20 cellular contexts compared by ENCODE assay signal in the genomic region with DNA sequence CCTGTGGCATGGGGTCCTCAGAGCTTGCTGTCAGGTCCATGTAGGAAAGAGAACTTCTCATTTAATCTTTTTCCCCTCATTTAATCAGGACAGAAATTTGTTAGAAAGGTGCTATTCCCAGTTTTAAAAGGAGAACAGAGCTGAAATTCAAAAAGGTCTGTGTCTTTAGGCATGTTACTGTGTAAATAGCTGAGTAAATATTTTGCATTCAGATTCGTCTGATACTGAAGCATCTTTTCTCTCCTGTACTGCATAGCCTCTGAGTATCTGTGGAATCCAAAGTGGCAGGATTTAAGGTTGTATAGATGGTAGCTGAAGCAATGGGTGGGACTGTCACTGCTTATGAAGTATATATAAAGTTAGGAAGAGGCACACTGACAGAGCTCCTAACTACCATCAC. TPM values are rescaled to one million over a fixed set of nuclear protein-coding genes. Genes with fewer than 3 reads are reported as not detected.
DNase-seq lines count a peak whose midpoint lies in the region; ATAC-seq and TF ChIP-seq lines count a peak whose summit lies in the region.
"Had no signal": no experiment of that assay in that cellular context is flagged by ENCODE, and none has a peak within 500 bp of the region (broad histone marks: within the 10 kb centered on the region; RNA-seq: fewer than 3 reads in every experiment).

No MANE protein-coding gene starts in this region.

- H3K27me3 Mint-ChIP-seq in GM23338 (ENCODE audit: insufficient read depth, low read depth, poor library complexity) = peaks cover 2% of the 10 kb centered on the region
- H3K27me3 Mint-ChIP-seq: B cell; CD4-positive, CD25-positive, alpha-beta regulatory T cell had no signal

- H2AFZ ChIP-seq in GM23338 (no peak overlapping the region), Loucy (ENCODE audit: low read length) (no peak overlapping the region)

- H3K9me3 ChIP-seq in Loucy (ENCODE audit: insufficient read depth, low read depth, low read length) = no peaks in the 10 kb centered on the region
- H3K9me3 ChIP-seq in right lobe of liver = no peaks in the 10 kb centered on the region
- H3K9me3 ChIP-seq in A673 (ENCODE audit: low read depth, low read length, poor library complexity, severe bottlenecking) = no peaks in the 10 kb centered on the region
- H3K9me3 ChIP-seq: Caco-2, HAP-1 had no signal

- no peak overlapping the region for H3K27ac Mint-ChIP-seq in GM23338
- H3K27ac Mint-ChIP-seq: B cell; CD4-positive, CD25-positive, alpha-beta regulatory T cell; CD8-positive, alpha-beta T cell; HFFc6 had no signal

- H3K36me3 ChIP-seq in GM23338 (ENCODE audit: insufficient read depth) = no peaks in the 10 kb centered on the region
- no peaks in the 10 kb centered on the region for H3K36me3 ChIP-seq in Loucy (ENCODE audit: insufficient read depth, low read length)
- H3K36me3 ChIP-seq in right lobe of liver = no peaks in the 10 kb centered on the region
- no peaks in the 10 kb centered on the region for H3K36me3 ChIP-seq in A673 (ENCODE audit: insufficient read depth, low read length, poor library complexity, severe bottlenecking)
- H3K36me3 ChIP-seq: HAP-1 had no signal

- TF ChIP-seq POLR2A in right lobe of liver (IDR thresholded peaks at IDR 0.05) = no peak

- H3K4me3 ChIP-seq in GM23338 (no peak overlapping the region), Loucy (ENCODE audit: low read length, poor library complexity, severe bottlenecking) (peak overlapping the region; percentile 5), right lobe of liver (no peak overlapping the region), A673 (ENCODE audit: low read depth, low read length, poor library complexity, severe bottlenecking) (no peak overlapping the region)
- H3K4me3 ChIP-seq: BLaER1, GM12878, HAP-1 had no signal

- TF ChIP-seq CTCF in GM23338 (conservative IDR thresholded peaks at IDR 0.05; ENCODE audit: low read depth in 2 of 2) = no peak
- no peak for TF ChIP-seq CTCF in Loucy (conservative IDR thresholded peaks at IDR 0.05; ENCODE audit: low read length)
- TF ChIP-seq CTCF in right lobe of liver (IDR thresholded peaks at IDR 0.05) = no peak
- no peak for TF ChIP-seq CTCF in A673 (conservative IDR thresholded peaks at IDR 0.05; ENCODE audit: low read depth, low read length)

- H3K4me2 ChIP-seq in GM23338 (peak overlapping the region; percentile 22; the same call in 1 of the 2 replicates), Loucy (ENCODE audit: low read depth, low read length, poor library complexity, severe bottlenecking) (peak overlapping the region; percentile 38)
- H3K4me2 ChIP-seq: BLaER1 had no signal

- H3K27ac ChIP-seq in GM23338 (ENCODE audit: low read depth) (no peak overlapping the region; the same call in 1 of the 2 replicates), right lobe of liver (no peak overlapping the region), A673 (ENCODE audit: low read depth, low read length, poor library complexity, severe bottlenecking) (no peak overlapping the region)
- H3K27ac ChIP-seq: BLaER1, C4-2B had no signal

- H3K9me2 ChIP-seq in GM23338 (ENCODE audit: insufficient read depth) (no peaks in the 10 kb centered on the region), Loucy (replicated peaks; ENCODE audit: low read depth, low read length) (no peaks in the 10 kb centered on the region)

- H3K36me3 Mint-ChIP-seq in GM23338 (ENCODE audit: low read depth) = no peaks in the 10 kb centered on the region

- H3F3A ChIP-seq in GM23338 (replicated peaks; ENCODE audit: low read depth) (no peaks in the 10 kb centered on the region), Loucy (ENCODE audit: low read depth) (no peaks in the 10 kb centered on the region)

- H3K27me3 ChIP-seq in GM23338 (ENCODE audit: insufficient read depth) (no peaks in the 10 kb centered on the region), Loucy (ENCODE audit: insufficient read depth, low read length, poor library complexity, severe bottlenecking) (no peaks in the 10 kb centered on the region), right lobe of liver (no peaks in the 10 kb centered on the region), A673 (replicated peaks; ENCODE audit: insufficient read depth, low read depth, low read length, poor library complexity) (no peaks in the 10 kb centered on the region)
- H3K27me3 ChIP-seq: BLaER1 had no signal

- H3K4me1 Mint-ChIP-seq in GM23338 = peaks cover 42% of the 10 kb centered on the region

- WGBS in right lobe of liver (ENCODE audit: insufficient coverage, low coverage, low lambda C conversion rate, missing lambda C conversion rate) = 22% methylated on average over 1 of the region's 1 CpG

- H3K79me2 ChIP-seq in GM23338 (replicated peaks; ENCODE audit: insufficient read depth) = peaks cover 100% of the 10 kb centered on the region
- peaks cover 91% of the 10 kb centered on the region for H3K79me2 ChIP-seq in Loucy (ENCODE audit: insufficient read depth, low read length)

- no peak overlapping the region for H3K9ac ChIP-seq in Loucy (ENCODE audit: low read depth, low read length, poor library complexity, severe bottlenecking)
- H3K9ac ChIP-seq: BLaER1 had no signal

- POLR2A ChIA-PET in A673 (lab: Charles Lee; ENCODE audit: low non-redundant PET) = no interaction called here

- intact Hi-C loops in right lobe of liver (cut with DNase I) (no loop called here), A673 (cut with micrococcal nuclease; ENCODE audit: unreplicated experiment) (no loop called here)

- DNase-seq in GM23338 (ENCODE audit: low spot score) (no peak), left lobe of liver (ENCODE audit: low spot score) (no peak), right lobe of liver (no peak), A673 (ENCODE audit: low spot score) (no peak), DMS 273 treated with DMSO at 0.1 percent for 48 hours (lab: John Stamatoyannopoulos, UW) (no peak)
- DNase-seq: Caco-2; CD4-positive, CD25-positive, alpha-beta regulatory T cell; CD8-positive, alpha-beta T cell; DMS79; EL; GDM1; GOT3; HFFc6 had no signal

- no TSS peak for BruUV-seq in A673 (replicated peaks; lab: Mats Ljungman, UMichigan)

- ATAC-seq in GM23338 (no peak), left lobe of liver (peak; percentile 71), right lobe of liver (peak; percentile 73 to 83 (median 78)), GM18870 (IDR thresholded peaks at IDR 0.05; ENCODE audit: unreplicated experiment) (no peak)
- ATAC-seq: CD8-positive, alpha-beta T cell; GM12878 had no signal

- CTCF ChIA-PET in A673 (lab: Charles Lee) = no interaction called here

- no peak overlapping the region for H3K4me3 Mint-ChIP-seq in GM23338
- H3K4me3 Mint-ChIP-seq: B cell; CD4-positive, CD25-positive, alpha-beta regulatory T cell; CD8-positive, alpha-beta T cell; HFFc6 had no signal

- H3K9me3 Mint-ChIP-seq in GM23338 = no peaks in the 10 kb centered on the region
- H3K9me3 Mint-ChIP-seq: CD4-positive, CD25-positive, alpha-beta regulatory T cell; CD8-positive, alpha-beta T cell; HFFc6 had no signal

- H4K20me1 ChIP-seq in GM23338 (replicated peaks; ENCODE audit: insufficient read depth) (peaks cover 38% of the 10 kb centered on the region), Loucy (ENCODE audit: insufficient read depth, low read length, poor library complexity, severe bottlenecking) (peaks cover 50% of the 10 kb centered on the region)

- H3K4me1 ChIP-seq in GM23338 (ENCODE audit: insufficient read depth) (peaks cover 56% of the 10 kb centered on the region), Loucy (ENCODE audit: insufficient read depth, low read length, poor library complexity, severe bottlenecking) (peaks cover 54% of the 10 kb centered on the region), right lobe of liver (peaks cover 0 to 26% (median 0%) of the 10 kb centered on the region in 4 donors), A673 (ENCODE audit: insufficient read depth, low read length, poor library complexity, severe bottlenecking) (peaks cover 5% of the 10 kb centered on the region)
- H3K4me1 ChIP-seq: HAP-1 had no signal

TF ChIP-seq in GM23338, 12 proteins besides CTCF, POLR2A, EP300 and RAD21:
- TF ChIP-seq EZH2phosphoT487 (IDR thresholded peaks at IDR 0.05; ENCODE audit: unreplicated experiment) (no peak), ZNF331 (CRISPR knock-in tag; IDR thresholded peaks at IDR 0.05; ENCODE audit: low read depth) (no peak), JUNB (IDR thresholded peaks at IDR 0.05; ENCODE audit: unreplicated experiment) (no peak)
- TF ChIP-seq, protein P1, sequence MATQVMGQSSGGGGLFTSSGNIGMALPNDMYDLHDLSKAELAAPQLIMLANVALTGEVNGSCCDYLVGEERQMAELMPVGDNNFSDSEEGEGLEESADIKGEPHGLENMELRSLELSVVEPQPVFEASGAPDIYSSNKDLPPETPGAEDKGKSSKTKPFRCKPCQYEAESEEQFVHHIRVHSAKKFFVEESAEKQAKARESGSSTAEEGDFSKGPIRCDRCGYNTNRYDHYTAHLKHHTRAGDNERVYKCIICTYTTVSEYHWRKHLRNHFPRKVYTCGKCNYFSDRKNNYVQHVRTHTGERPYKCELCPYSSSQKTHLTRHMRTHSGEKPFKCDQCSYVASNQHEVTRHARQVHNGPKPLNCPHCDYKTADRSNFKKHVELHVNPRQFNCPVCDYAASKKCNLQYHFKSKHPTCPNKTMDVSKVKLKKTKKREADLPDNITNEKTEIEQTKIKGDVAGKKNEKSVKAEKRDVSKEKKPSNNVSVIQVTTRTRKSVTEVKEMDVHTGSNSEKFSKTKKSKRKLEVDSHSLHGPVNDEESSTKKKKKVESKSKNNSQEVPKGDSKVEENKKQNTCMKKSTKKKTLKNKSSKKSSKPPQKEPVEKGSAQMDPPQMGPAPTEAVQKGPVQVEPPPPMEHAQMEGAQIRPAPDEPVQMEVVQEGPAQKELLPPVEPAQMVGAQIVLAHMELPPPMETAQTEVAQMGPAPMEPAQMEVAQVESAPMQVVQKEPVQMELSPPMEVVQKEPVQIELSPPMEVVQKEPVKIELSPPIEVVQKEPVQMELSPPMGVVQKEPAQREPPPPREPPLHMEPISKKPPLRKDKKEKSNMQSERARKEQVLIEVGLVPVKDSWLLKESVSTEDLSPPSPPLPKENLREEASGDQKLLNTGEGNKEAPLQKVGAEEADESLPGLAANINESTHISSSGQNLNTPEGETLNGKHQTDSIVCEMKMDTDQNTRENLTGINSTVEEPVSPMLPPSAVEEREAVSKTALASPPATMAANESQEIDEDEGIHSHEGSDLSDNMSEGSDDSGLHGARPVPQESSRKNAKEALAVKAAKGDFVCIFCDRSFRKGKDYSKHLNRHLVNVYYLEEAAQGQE (IDR thresholded peaks at IDR 0.05; ENCODE audit: unreplicated experiment) = no peak

RNA-seq across cellular contexts. Expression of gene PTPN4, which starts 9.0 kb away (rescaled TPM):
- total RNA-seq in GM23338 (2014; rRNA removed; shearing (Covaris generic)) = 89.4 and 90.4 TPM in 2 replicates
- polyA plus RNA-seq in GM23338 (2016; fragmentation: Nextera tagmentation; extraction: Ambion mirVana) = 25.1 and 41.6 TPM in 2 replicates
- 22.4 TPM for total RNA-seq in left lobe of liver
- total RNA-seq in right lobe of liver = 10 to 100 TPM in 5 of 6 experiments, 1 to 10 TPM in 1; 8.5 to 19.9 (median 14.8) TPM
- total RNA-seq in A673 (2021) = 42.2 and 51.5 TPM in 2 replicates

Comparison
In these comparisons a context has a peak if more than half of its experiments do, and no peak if none do; other contexts are left out.
1. ATAC-seq: peak in left lobe of liver (single experiment) and right lobe of liver (4 of 4); none in GM23338 (single experiment) and GM18870 (single experiment).